24 cellular contexts compared by ENCODE assay signal in genomic region chr10:121179006-121179405, GRCh38.
"Had no signal": no experiment of that assay in that cellular context is flagged by ENCODE, and none has a peak within 500 bp of the region (broad histone marks: within the 10 kb centered on the region; RNA-seq: fewer than 3 reads in every experiment).

No MANE protein-coding gene starts in this region.

- H3K4me2 ChIP-seq: hepatocyte had no signal

- H3K4me3 ChIP-seq: coronary artery, gastroesophageal sphincter, heart left ventricle, hepatocyte, lower lobe of right lung, psoas muscle, sigmoid colon, stomach, testis, tibial artery had no signal

- FAIRE-seq: endothelial cell of umbilical vein had no signal

- H3K36me3 ChIP-seq: gastroesophageal sphincter, heart left ventricle, lower lobe of right lung, sigmoid colon, stomach, tibial artery had no signal

- DNase-seq: dermis blood vessel endothelial cell; effector memory CD4-positive, alpha-beta T cell; foreskin fibroblast; heart left ventricle; kidney glomerular epithelial cell; left ventricle myocardium superior; lower lobe of right lung; midbrain; naive thymus-derived CD4-positive, alpha-beta T cell; nucleus accumbens; psoas muscle; right cardiac atrium; sigmoid colon; stimulated activated CD4-positive, alpha-beta T cell treated with anti-CD3 and anti-CD28 coated beads, Interleukin-2, amount 100 ng/mL, for 24 hours; stimulated activated CD4-positive, alpha-beta T cell treated with anti-CD3 and anti-CD28 coated beads, Interleukin-4, amount 100 ng/mL, for 24 hours; stimulated activated naive CD4-positive, alpha-beta T cell treated with Interleukin-2 at 50 U/mL for 16 hours; stomach; testis; tibial artery had no signal

- H2AFZ ChIP-seq: hepatocyte had no signal

- H3K79me2 ChIP-seq: hepatocyte had no signal

- H3K27me3 ChIP-seq: gastroesophageal sphincter, hepatocyte, sigmoid colon, stomach, testis, tibial artery had no signal

- H3K9me3 ChIP-seq: gastroesophageal sphincter, heart left ventricle, lower lobe of right lung, psoas muscle, sigmoid colon, stomach, testis, tibial artery had no signal

- ATAC-seq: gastroesophageal sphincter; heart left ventricle; left ventricle myocardium superior; lower lobe of right lung; naive thymus-derived CD4-positive, alpha-beta T cell; psoas muscle; right cardiac atrium; stimulated activated effector memory CD8-positive, alpha-beta T cell treated with anti-CD3 and anti-CD28 coated beads, Interleukin-12 subunit alpha, Interleukin-12 subunit beta, amount 100 ng/mL, for 72 hours had no signal

- H3K27ac ChIP-seq: coronary artery, gastroesophageal sphincter, heart left ventricle, hepatocyte, lower lobe of right lung, psoas muscle, stomach, testis, tibial artery had no signal

- H3K4me1 ChIP-seq: heart left ventricle, lower lobe of right lung, psoas muscle, stomach, tibial artery had no signal
